20 cellular contexts compared by ENCODE assay signal in genomic region chr9:134852906-134853654, GRCh38. TPM values are rescaled to one million over a fixed set of nuclear protein-coding genes. Genes with fewer than 3 reads are reported as not detected.
DNase-seq lines count a peak whose midpoint lies in the region; ATAC-seq and TF ChIP-seq lines count a peak whose summit lies in the region.
"Had no signal": no experiment of that assay in that cellular context is flagged by ENCODE, and none has a peak within 500 bp of the region (broad histone marks: within the 10 kb centered on the region; RNA-seq: fewer than 3 reads in every experiment).

No MANE protein-coding gene starts in this region.

- no peak for TF ChIP-seq CTCF in endodermal cell (conservative IDR thresholded peaks at IDR 0.05)
- TF ChIP-seq CTCF in osteocyte (IDR thresholded peaks at IDR 0.05) = no peak
- no peak for TF ChIP-seq CTCF in MCF 10A (IDR thresholded peaks at IDR 0.05; ENCODE audit: unreplicated experiment)

- H3K4me3 ChIP-seq in H7 (ENCODE audit: insufficient read depth, low read depth, low read length) (no peak overlapping the region), endodermal cell (ENCODE audit: low read length) (no peak overlapping the region)
- H3K4me3 ChIP-seq: SK-N-MC had no signal

- no TSS peak for BruUV-seq in MCF 10A (replicated peaks; lab: Mats Ljungman, UMichigan)

- 83 to 86% methylated on average over 5 to 6 of the region's 6 CpGs for WGBS in endodermal cell (ENCODE audit: insufficient coverage in 1 of 2, insufficient read length in 1 of 2), 2 experiments

- H3K27ac Mint-ChIP-seq in endodermal cell (no peak overlapping the region), osteocyte (ENCODE audit: unreplicated experiment) (no peak overlapping the region), MCF 10A (ENCODE audit: low read depth, unreplicated experiment) (no peak overlapping the region)
- H3K27ac Mint-ChIP-seq: CD4-positive, alpha-beta T cell had no signal

- peaks cover 31% of the 10 kb centered on the region for H3K9me3 ChIP-seq in endodermal cell (ENCODE audit: control insufficient read depth, low read length)

- H3K9me3 Mint-ChIP-seq in endodermal cell = peaks cover 6% of the 10 kb centered on the region
- H3K9me3 Mint-ChIP-seq in osteocyte (ENCODE audit: unreplicated experiment) = peaks cover 8% of the 10 kb centered on the region
- no peaks in the 10 kb centered on the region for H3K9me3 Mint-ChIP-seq in MCF 10A (ENCODE audit: unreplicated experiment)
- H3K9me3 Mint-ChIP-seq: CD4-positive, alpha-beta T cell had no signal

- H3K36me3 ChIP-seq in H7 (replicated peaks; ENCODE audit: control insufficient read depth, insufficient read depth, low read length) (no peaks in the 10 kb centered on the region), endodermal cell (ENCODE audit: control insufficient read depth, insufficient read depth, low read length) (no peaks in the 10 kb centered on the region)

- intact Hi-C loops in MCF 10A (cut with micrococcal nuclease) = no loop called here

- no peaks in the 10 kb centered on the region for H3K4me1 ChIP-seq in endodermal cell (ENCODE audit: control insufficient read depth, insufficient read depth, low read length)

- CTCF ChIA-PET in MCF 10A (lab: Yijun Ruan, JAX) = no interaction called here

- DNase-seq in AG08395 (ENCODE audit: low spot score) = peak; percentile 33
- peak; percentile 18 for DNase-seq in H7
- peak; percentile 39 for DNase-seq in endodermal cell
- DNase-seq in osteocyte (ENCODE audit: extremely low spot score, unreplicated experiment) = peak; percentile 75
- no peak for DNase-seq in MCF 10A (ENCODE audit: unreplicated experiment)
- DNase-seq in NCI-H2107 treated with DMSO at 0.1 percent for 48 hours (lab: John Stamatoyannopoulos, UW; ENCODE audit: unreplicated experiment) = no peak
- DNase-seq in GF-D8 (lab: John Stamatoyannopoulos, UW) = no peak
- DNase-seq: CD4-positive, alpha-beta T cell; DMS79 treated with DMSO at 0.1 percent for 48 hours; MM.1S; NCI-H1105 treated with DMSO at 0.1 percent for 48 hours; NCI-H1930; NCI-H510A treated with DMSO at 0.1 percent for 48 hours had no signal

- H3K27me3 ChIP-seq in H7 (ENCODE audit: control insufficient read depth, insufficient read depth, low read length) (no peaks in the 10 kb centered on the region), endodermal cell (ENCODE audit: control insufficient read depth, insufficient read depth, low read length, poor library complexity, severe bottlenecking) (no peaks in the 10 kb centered on the region)

- H3K36me3 Mint-ChIP-seq in endodermal cell (ENCODE audit: low read depth) (no peaks in the 10 kb centered on the region), osteocyte (ENCODE audit: unreplicated experiment) (peaks cover 2% of the 10 kb centered on the region), MCF 10A (ENCODE audit: insufficient read depth, unreplicated experiment) (no peaks in the 10 kb centered on the region)

- no peak for ATAC-seq in GM18868 (IDR thresholded peaks at IDR 0.05; ENCODE audit: unreplicated experiment)
- ATAC-seq: HepG2 had no signal

- H3K4me3 Mint-ChIP-seq in endodermal cell (no peak overlapping the region), osteocyte (ENCODE audit: unreplicated experiment) (no peak overlapping the region), MCF 10A (ENCODE audit: unreplicated experiment) (no peak overlapping the region)
- H3K4me3 Mint-ChIP-seq: CD4-positive, alpha-beta T cell had no signal

- H3K4me1 Mint-ChIP-seq in endodermal cell = no peaks in the 10 kb centered on the region
- no peaks in the 10 kb centered on the region for H3K4me1 Mint-ChIP-seq in osteocyte (ENCODE audit: unreplicated experiment)
- H3K4me1 Mint-ChIP-seq in MCF 10A (ENCODE audit: insufficient read depth, unreplicated experiment) = peaks cover under 1% of the 10 kb centered on the region

- H3K27ac ChIP-seq in endodermal cell (ENCODE audit: low read depth, low read length) = no peak overlapping the region
- H3K27ac ChIP-seq: RWPE1, SK-N-MC had no signal

- H3K9ac ChIP-seq in endodermal cell (ENCODE audit: extremely low read depth, low read length, poor library complexity, severe bottlenecking) = no peak overlapping the region

- H3K27me3 Mint-ChIP-seq in endodermal cell (ENCODE audit: insufficient read depth) (no peaks in the 10 kb centered on the region), osteocyte (ENCODE audit: unreplicated experiment) (no peaks in the 10 kb centered on the region), MCF 10A (ENCODE audit: insufficient read depth, unreplicated experiment) (peaks cover 28% of the 10 kb centered on the region)

- POLR2A ChIA-PET in MCF 10A (lab: Yijun Ruan, JAX) = no interaction called here

RNA-seq across cellular contexts. Expression of gene FCN2, which starts 27.5 kb away (rescaled TPM):
- total RNA-seq in H7 (2014; rRNA removed; shearing (Covaris generic)) = not detected in 2 replicates
- total RNA-seq in endodermal cell (not detected), osteocyte (not detected in 2 replicates), MCF 10A (2022) (not detected in 2 replicates)
- polyA plus RNA-seq in endodermal cell (2013, experiment 1 of 2) = not detected
- not detected for polyA plus RNA-seq in endodermal cell (2013, experiment 2 of 2)
- total RNA-seq: A673; CD4-positive, alpha-beta T cell; H1; HepG2; OCI-LY7 had no signal
- polyA plus RNA-seq: H1, HepG2 had no signal

Comparison
In these comparisons a context has a peak if more than half of its experiments do, and no peak if none do; other contexts are left out.
1. DNase-seq: peak in AG08395 (single experiment), H7 (single experiment), endodermal cell (single experiment) and osteocyte (single experiment); none in MCF 10A (single experiment), NCI-H2107 treated with DMSO at 0.1 percent for 48 hours (single experiment) and GF-D8 (single experiment).